9 cellular contexts compared by ENCODE assay signal in genomic region chr1:158819461-158820443, GRCh38. TPM values are rescaled to one million over a fixed set of nuclear protein-coding genes. Genes with fewer than 3 reads are reported as not detected.
DNase-seq lines count a peak whose midpoint lies in the region; ATAC-seq and TF ChIP-seq lines count a peak whose summit lies in the region.
"Had no signal": no experiment of that assay in that cellular context is flagged by ENCODE, and none has a peak within 500 bp of the region (broad histone marks: within the 10 kb centered on the region; RNA-seq: fewer than 3 reads in every experiment).

No MANE protein-coding gene starts in this region.

- DNase-seq in NOMO-1 treated with dmso at 0.1 percent for 144 hours (lab: John Stamatoyannopoulos, UW; ENCODE audit: unreplicated experiment) (peak; percentile 42), inferior parietal cortex (ENCODE audit: extremely low spot score) (peak; percentile 34), MG63 (no peak), pons (ENCODE audit: low spot score) (no peak), HT-29 (ENCODE audit: low spot score) (no peak)

- TF ChIP-seq POLR2A in GM18505 (IDR thresholded peaks at IDR 0.05; ENCODE audit: borderline replicate concordance, extremely low read depth, insufficient read depth, insufficient read length), result no peak

- peak; percentile 81 for ATAC-seq in GM18505 (IDR thresholded peaks at IDR 0.05; ENCODE audit: unreplicated experiment)
- peak; percentile 89 for ATAC-seq in HG02623 (IDR thresholded peaks at IDR 0.05; ENCODE audit: unreplicated experiment)
- ATAC-seq in GM18873 (IDR thresholded peaks at IDR 0.05; ENCODE audit: low FRiP score, unreplicated experiment), result no peak

- H3K27me3 ChIP-seq in MG63, result no peaks in the 10 kb centered on the region

- no peaks in the 10 kb centered on the region for H3K36me3 ChIP-seq in MG63

- H3K9me3 ChIP-seq in MG63, result no peaks in the 10 kb centered on the region

- H3K4me3 ChIP-seq in MG63, result no peak overlapping the region

RNA-seq across cellular contexts. Expression of gene MNDA, which starts 11.4 kb away (rescaled TPM):
- total RNA-seq in MG63 (2014; rRNA removed; shearing (Covaris generic); ENCODE audit: low replicate concordance), result not detected in 2 replicates
- total RNA-seq in HT-29 (2014; rRNA removed; shearing (Covaris generic)), result not detected in 2 replicates
- total RNA-seq: endothelial cell of umbilical vein had no signal

RNA-seq across cellular contexts. Expression of gene OR6N2, which starts 38.7 kb away (rescaled TPM):
- not detected in 2 replicates for total RNA-seq in MG63 (2014; rRNA removed; shearing (Covaris generic); ENCODE audit: low replicate concordance)
- not detected in 2 replicates for total RNA-seq in HT-29 (2014; rRNA removed; shearing (Covaris generic))
- total RNA-seq: endothelial cell of umbilical vein had no signal

RNA-seq across cellular contexts. Expression of gene OR6N1, which starts 47.8 kb away (rescaled TPM):
- not detected in 2 replicates for total RNA-seq in MG63 (2014; rRNA removed; shearing (Covaris generic); ENCODE audit: low replicate concordance)
- total RNA-seq in HT-29 (2014; rRNA removed; shearing (Covaris generic)), result not detected in 2 replicates
- total RNA-seq: endothelial cell of umbilical vein had no signal

Comparison
In these comparisons a context has a peak if more than half of its experiments do, and no peak if none do; other contexts are left out.
1. DNase-seq: peak in NOMO-1 treated with dmso at 0.1 percent for 144 hours (single experiment) and inferior parietal cortex (single experiment); none in MG63 (single experiment), pons (single experiment) and HT-29 (single experiment).